In genomic region chr2:85750509-85751299, GRCh38 we compare ENCODE assay signal across 8 cellular contexts. TPM values are rescaled to one million over a fixed set of nuclear protein-coding genes. Genes with fewer than 3 reads are reported as not detected.
DNase-seq lines count a peak whose midpoint lies in the region; ATAC-seq and TF ChIP-seq lines count a peak whose summit lies in the region.

No MANE protein-coding gene starts in this region.

- TF ChIP-seq CTCF in NB4 (IDR thresholded peaks at IDR 0.05; ENCODE audit: low read depth, low read length) (peak; percentile 96), WI38 (IDR thresholded peaks at IDR 0.05; ENCODE audit: low read depth, low read length) (peak; percentile 90)

- DNase-seq in GDM1 (lab: John Stamatoyannopoulos, UW) (peak; percentile 44), NB4 (ENCODE audit: low read depth) (peak; percentile 82), cerebellum (ENCODE audit: low spot score) (peak; percentile 59), left colon (peak; percentile 64 to 77)
- peak; percentile 57 for DNase-seq in stimulated activated CD4-positive, alpha-beta T cell treated with anti-CD3 and anti-CD28 coated beads, Interleukin-4, amount 100 ng/mL, for 24 hours

- H3K4me3 ChIP-seq in NB4 (ENCODE audit: low read depth, low read length), result no peak overlapping the region
- H3K4me3 ChIP-seq in WI38 (ENCODE audit: low read depth, low read length), result no peak overlapping the region

- intact Hi-C loops in left colon (cut with DNase I, micrococcal nuclease), result no loop called here

- ATAC-seq in left colon (peak; percentile 67), HG03342 (IDR thresholded peaks at IDR 0.05; ENCODE audit: unreplicated experiment) (no peak), GM19023 (IDR thresholded peaks at IDR 0.05; ENCODE audit: unreplicated experiment) (no peak)

- TF ChIP-seq POLR2A in NB4 (IDR thresholded peaks at IDR 0.05; ENCODE audit: extremely low read depth, insufficient read length), result no peak

RNA-seq across cellular contexts. Expression of gene ATOH8, which starts 3.1 kb away (rescaled TPM):
- total RNA-seq in cerebellum (13.2 TPM), left colon (1 to 10 TPM; 3.4 to 4.6 TPM)

RNA-seq across cellular contexts. Expression of gene GNLY, which starts 56.5 kb away (rescaled TPM):
- total RNA-seq in cerebellum (not detected), left colon (10 to 100 TPM in 1 of 2 donors, 1 to 10 TPM in 1; 1.4 to 11.8 TPM)
